ENCODE assay signal across 15 cellular contexts in genomic region chr7:154841731-154842331, GRCh38.
DNase-seq lines count a peak whose midpoint lies in the region; ATAC-seq and TF ChIP-seq lines count a peak whose summit lies in the region.
"Had no signal": no experiment of that assay in that cellular context is flagged by ENCODE, and none has a peak within 500 bp of the region (broad histone marks: within the 10 kb centered on the region; RNA-seq: fewer than 3 reads in every experiment).

No MANE protein-coding gene starts in this region.

- no peak for TF ChIP-seq CTCF in VCaP (conservative IDR thresholded peaks at IDR 0.05)
- TF ChIP-seq CTCF in neural progenitor cell (IDR thresholded peaks at IDR 0.05), result no peak

- H3K36me3 ChIP-seq in neural progenitor cell, result no peaks in the 10 kb centered on the region
- H3K36me3 ChIP-seq: ascending aorta had no signal

- H3K9ac ChIP-seq in neural progenitor cell, result no peak overlapping the region

- H3K9me3 Mint-ChIP-seq in neural progenitor cell, result peaks cover 2% of the 10 kb centered on the region

- H3F3A ChIP-seq in neural progenitor cell (ENCODE audit: low read depth), result peaks cover 3% of the 10 kb centered on the region

- no peaks in the 10 kb centered on the region for H3K27me3 ChIP-seq in neural progenitor cell
- H3K27me3 ChIP-seq: ascending aorta had no signal

- peak; percentile 87 for DNase-seq in DMS79 treated with DMSO at 0.1 percent for 48 hours (lab: John Stamatoyannopoulos, UW)
- peak; percentile 76 to 95 for DNase-seq in NCI-H2081 (lab: John Stamatoyannopoulos, UW)
- peak; percentile 73 for DNase-seq in neural progenitor cell (ENCODE audit: low spot score)
- DNase-seq in LoVo (ENCODE audit: low spot score), result no peak
- DNase-seq in AG08396 (ENCODE audit: low spot score), result no peak
- DNase-seq: activated effector memory CD4-positive, alpha-beta T cell treated with anti-CD3 and anti-CD28 coated beads, Interleukin-2, amount 50 U/mL, for 16 hours; right cardiac atrium; SHP77; stimulated activated naive CD4-positive, alpha-beta T cell had no signal

- H3K9me3 ChIP-seq in neural progenitor cell (ENCODE audit: low read depth), result no peaks in the 10 kb centered on the region
- H3K9me3 ChIP-seq: ascending aorta had no signal

- no peak for ATAC-seq in HG03354 (IDR thresholded peaks at IDR 0.05; ENCODE audit: poor library complexity, severe bottlenecking, unreplicated experiment)
- no peak for ATAC-seq in HG03097 (IDR thresholded peaks at IDR 0.05; ENCODE audit: low FRiP score, unreplicated experiment)
- ATAC-seq: right cardiac atrium had no signal

- peaks cover 7% of the 10 kb centered on the region for H3K27me3 Mint-ChIP-seq in neural progenitor cell (ENCODE audit: insufficient read depth, low read depth)

- H3K4me3 ChIP-seq in neural progenitor cell, result no peak overlapping the region
- H3K4me3 ChIP-seq: ascending aorta had no signal

- peak overlapping the region; percentile 57 for H3K4me2 ChIP-seq in neural progenitor cell

- H3K4me3 Mint-ChIP-seq in neural progenitor cell, result peak overlapping the region; percentile 46
- H3K4me3 Mint-ChIP-seq: B cell, IgD-negative memory B cell had no signal

- H3K4me1 ChIP-seq in neural progenitor cell, result peaks cover 15% of the 10 kb centered on the region
- H3K4me1 ChIP-seq: ascending aorta had no signal

- no peaks in the 10 kb centered on the region for H3K36me3 Mint-ChIP-seq in neural progenitor cell
- H3K36me3 Mint-ChIP-seq: IgD-negative memory B cell had no signal

- no peaks in the 10 kb centered on the region for H3K79me2 ChIP-seq in neural progenitor cell (ENCODE audit: low read depth)

- no peaks in the 10 kb centered on the region for H4K20me1 ChIP-seq in neural progenitor cell (ENCODE audit: low read depth)

- peak overlapping the region; percentile 57 for H3K27ac Mint-ChIP-seq in neural progenitor cell
- H3K27ac Mint-ChIP-seq: B cell, IgD-negative memory B cell had no signal

- peaks cover 33% of the 10 kb centered on the region for H3K4me1 Mint-ChIP-seq in neural progenitor cell
- H3K4me1 Mint-ChIP-seq: B cell, IgD-negative memory B cell had no signal

- peak overlapping the region; percentile 99 for H3K27ac ChIP-seq in VCaP
- no peak overlapping the region for H3K27ac ChIP-seq in neural progenitor cell
- H3K27ac ChIP-seq: ascending aorta had no signal

- H2AFZ ChIP-seq in neural progenitor cell (replicated peaks), result no peak overlapping the region

Comparison
In these comparisons a context has a peak if more than half of its experiments do, and no peak if none do; other contexts are left out.
1. DNase-seq: peak in DMS79 treated with DMSO at 0.1 percent for 48 hours (single experiment), NCI-H2081 (2 of 2) and neural progenitor cell (single experiment); none in LoVo (single experiment) and AG08396 (single experiment).